29 cellular contexts compared by ENCODE assay signal in genomic region chr7:140484479-140484878, GRCh38.
"Had no signal": no experiment of that assay in that cellular context is flagged by ENCODE, and none has a peak within 500 bp of the region (broad histone marks: within the 10 kb centered on the region; RNA-seq: fewer than 3 reads in every experiment).

No MANE protein-coding gene starts in this region.

- H3K27ac ChIP-seq: adrenal gland, ascending aorta, brain microvascular endothelial cell, gastrocnemius medialis, lower lobe of right lung, right lobe of liver, skin epidermis had no signal

- H3K9me3 ChIP-seq: adrenal gland, ascending aorta, esophagus squamous epithelium, gastrocnemius medialis, lower lobe of right lung, right lobe of liver, stomach had no signal

- H3K9me3 Mint-ChIP-seq: activated B cell treated with CpG ODN at 0.5 μM for 24 hours; activated T-cell treated with anti-CD3 and anti-CD28 coated beads, Interleukin-2, amount 50 U/mL, for 4 hours; activated T-helper 2 cell treated with anti-CD3 and anti-CD28 coated beads, Interferon-gamma antibody, Interleukin-2, Interleukin-4, amounts not matched to agents 10 μg/mL and 5 μg/mL and 100 μg/mL, durations not matched to agents 14 hours and 24 hours and 36 hours; naive B cell; stimulated activated effector memory CD8-positive, alpha-beta T cell treated with anti-CD3 and anti-CD28 coated beads, Interleukin-12 subunit alpha, Interleukin-12 subunit beta, amount 100 ng/mL, for 72 hours; T-cell; type B pancreatic cell had no signal

- ATAC-seq: activated T-cell treated with anti-CD3 and anti-CD28 coated beads, Interleukin-2, amount 50 U/mL, for 4 hours; gastrocnemius medialis; left lobe of liver; lower lobe of right lung; T-cell had no signal

- H3K27me3 ChIP-seq: adrenal gland, ascending aorta, brain microvascular endothelial cell, esophagus squamous epithelium, gastrocnemius medialis, right lobe of liver, stomach had no signal

- DNase-seq: activated B cell treated with CpG ODN at 0.5 μM for 24 hours; activated CD4-positive, alpha-beta T cell treated with anti-CD3 and anti-CD28 coated beads for 4 hours; activated CD4-positive, alpha-beta T cell treated with anti-CD3 and anti-CD28 coated beads, Interleukin-2, amount 50 U/mL, for 48 hours; activated CD8-positive, alpha-beta memory T cell treated with anti-CD3 and anti-CD28 coated beads, Interleukin-2, amount 50 U/mL, for 48 hours; activated naive CD4-positive, alpha-beta T cell; activated T-cell treated with anti-CD3 and anti-CD28 coated beads, Interleukin-2, amount 50 U/mL, for 4 hours; adrenal gland; brain microvascular endothelial cell; central memory CD4-positive, alpha-beta T cell; effector memory CD4-positive, alpha-beta T cell; esophagus squamous epithelium; gastrocnemius medialis; head of caudate nucleus; hypothalamus; lower lobe of right lung; naive B cell; nucleus accumbens; right lobe of liver; stimulated activated CD4-positive, alpha-beta T cell treated with anti-CD3 and anti-CD28 coated beads, Interleukin-2, amount 100 ng/mL, for 24 hours; stomach; T-cell had no signal

- H3K4me1 ChIP-seq: adrenal gland, gastrocnemius medialis, right lobe of liver had no signal

- H3K27me3 Mint-ChIP-seq: activated B cell treated with CpG ODN at 0.5 μM for 24 hours; activated naive CD8-positive, alpha-beta T cell had no signal

- H3K36me3 ChIP-seq: adrenal gland, ascending aorta, brain microvascular endothelial cell, esophagus squamous epithelium, gastrocnemius medialis, lower lobe of right lung, right lobe of liver, stomach had no signal

- H3K27ac Mint-ChIP-seq: activated B cell treated with CpG ODN at 0.5 μM for 24 hours; activated naive CD8-positive, alpha-beta T cell; activated T-helper 2 cell treated with anti-CD3 and anti-CD28 coated beads, Interferon-gamma antibody, Interleukin-2, Interleukin-4, amounts not matched to agents 10 μg/mL and 5 μg/mL and 100 μg/mL, durations not matched to agents 14 hours and 24 hours and 36 hours; stimulated activated effector memory CD8-positive, alpha-beta T cell treated with anti-CD3 and anti-CD28 coated beads, Interleukin-12 subunit alpha, Interleukin-12 subunit beta, amount 100 ng/mL, for 72 hours; T-cell had no signal

- H3K4me3 ChIP-seq: adrenal gland, ascending aorta, esophagus squamous epithelium, gastrocnemius medialis, lower lobe of right lung, right lobe of liver, skin epidermis, stomach had no signal

- H3K36me3 Mint-ChIP-seq: activated naive CD8-positive, alpha-beta T cell; naive B cell; T-cell; type B pancreatic cell had no signal

- H3K4me3 Mint-ChIP-seq: activated B cell treated with CpG ODN at 0.5 μM for 24 hours; activated naive CD8-positive, alpha-beta T cell; activated T-cell treated with anti-CD3 and anti-CD28 coated beads, Interleukin-2, amount 50 U/mL, for 4 hours; stimulated activated effector memory CD8-positive, alpha-beta T cell treated with anti-CD3 and anti-CD28 coated beads, Interleukin-12 subunit alpha, Interleukin-12 subunit beta, amount 100 ng/mL, for 72 hours; T-cell; type B pancreatic cell had no signal

- FAIRE-seq: TTC549 had no signal

- H3K4me1 Mint-ChIP-seq: naive B cell, T-cell had no signal
